Comparison of ENCODE assay signal across 8 cellular contexts in genomic region chr2:165953306-165953654, GRCh38. TPM values are rescaled to one million over a fixed set of nuclear protein-coding genes. Genes with fewer than 3 reads are reported as not detected.
DNase-seq lines count a peak whose midpoint lies in the region; ATAC-seq lines count a peak whose summit lies in the region.

No MANE protein-coding gene starts in this region.

- H3K36me3 ChIP-seq in duodenal mucosa (ENCODE audit: control insufficient read depth in 1 of 2, insufficient read depth in 2 of 2, low read length in 2 of 2): no peaks in the 10 kb centered on the region

- H3K27me3 ChIP-seq in duodenal mucosa (ENCODE audit: control insufficient read depth in 1 of 2, insufficient read depth in 2 of 2, low read length in 2 of 2): no peaks in the 10 kb centered on the region

- H3K36me3 Mint-ChIP-seq in naive thymus-derived CD8-positive, alpha-beta T cell: peaks cover 0 to 12% (median 0%) of the 10 kb centered on the region in 3 donors
- peaks cover 3% of the 10 kb centered on the region for H3K36me3 Mint-ChIP-seq in activated CD4-positive, alpha-beta memory T cell treated with anti-CD3 and anti-CD28 coated beads for 36 hours

- POLR2A ChIA-PET in naive thymus-derived CD8-positive, alpha-beta T cell (lab: Charles Lee): interaction anchor here (0.7 to 1.2 kb wide), 3 partner anchors 8 to 175 kb away, joined by 3 to 6 read pairs (median 3); partner anchors contain the start of gene SCN1A
- POLR2A ChIA-PET in activated CD4-positive, alpha-beta memory T cell treated with anti-CD3 and anti-CD28 coated beads for 36 hours (lab: Charles Lee): interaction anchor here (0.8 to 1.2 kb wide), 3 partner anchors 17 to 175 kb away, joined by 3 read pairs; partner anchors contain the start of gene SCN1A

- no peaks in the 10 kb centered on the region for H3K9me3 ChIP-seq in duodenal mucosa (ENCODE audit: control insufficient read depth in 1 of 2, low read length in 2 of 2)

- intact Hi-C loops in activated CD4-positive, alpha-beta memory T cell treated with anti-CD3 and anti-CD28 coated beads for 36 hours (cut with micrococcal nuclease): loop anchor here (1.0 to 5.0 kb wide), 5 partner anchors 77 to 961 kb away; partner anchors contain the start of gene GALNT3

- peak overlapping the region; percentile 65 to 82 for H3K9ac ChIP-seq in duodenal mucosa (ENCODE audit: low read depth in 1 of 2, low read length in 2 of 2)

- peak; percentile 24 for ATAC-seq in GM18517 (IDR thresholded peaks at IDR 0.05; ENCODE audit: unreplicated experiment)
- peak; percentile 39 for ATAC-seq in HG02759 (IDR thresholded peaks at IDR 0.05; ENCODE audit: unreplicated experiment)
- ATAC-seq in naive thymus-derived CD8-positive, alpha-beta T cell: peak; percentile 44 to 51

- H3K4me3 Mint-ChIP-seq in naive thymus-derived CD8-positive, alpha-beta T cell: no peak overlapping the region
- no peak overlapping the region for H3K4me3 Mint-ChIP-seq in activated CD4-positive, alpha-beta memory T cell treated with anti-CD3 and anti-CD28 coated beads for 36 hours

- CTCF ChIA-PET in activated CD4-positive, alpha-beta memory T cell treated with anti-CD3 and anti-CD28 coated beads for 36 hours (lab: Charles Lee): interaction anchor here (0.8 to 2.1 kb wide), 8 partner anchors 10 to 551 kb away, joined by 3 to 19 read pairs (median 4); partner anchors contain the start of gene SCN1A

- no peaks in the 10 kb centered on the region for H3K27me3 Mint-ChIP-seq in naive thymus-derived CD8-positive, alpha-beta T cell
- no peaks in the 10 kb centered on the region for H3K27me3 Mint-ChIP-seq in activated CD4-positive, alpha-beta memory T cell treated with anti-CD3 and anti-CD28 coated beads for 36 hours

- peak overlapping the region; percentile 70 to 80 for H3K4me3 ChIP-seq in duodenal mucosa (ENCODE audit: low read depth in 1 of 2, low read length in 2 of 2)

- DNase-seq in NCI-H2081 treated with DMSO at 0.1 percent for 48 hours (lab: John Stamatoyannopoulos, UW) (peak; percentile 52), T1000 (lab: John Stamatoyannopoulos, UW) (no peak)
- no peak for DNase-seq in naive thymus-derived CD8-positive, alpha-beta T cell
- DNase-seq in activated CD4-positive, alpha-beta memory T cell treated with anti-CD3 and anti-CD28 coated beads for 36 hours: no peak
- no peak for DNase-seq in activated effector memory CD4-positive, alpha-beta T cell treated with Interleukin-2 at 50 U/mL for 16 hours

- H3K4me1 ChIP-seq in duodenal mucosa (ENCODE audit: control insufficient read depth in 1 of 2, insufficient read depth in 2 of 2, low read length in 2 of 2): peaks cover 7 to 16% of the 10 kb centered on the region in 2 donors

- H3K27ac Mint-ChIP-seq in naive thymus-derived CD8-positive, alpha-beta T cell: no peak overlapping the region
- H3K27ac Mint-ChIP-seq in activated CD4-positive, alpha-beta memory T cell treated with anti-CD3 and anti-CD28 coated beads for 36 hours: no peak overlapping the region

- peak overlapping the region; percentile 58 for H3K27ac ChIP-seq in duodenal mucosa (ENCODE audit: low read depth, low read length)

- H3K4me1 Mint-ChIP-seq in naive thymus-derived CD8-positive, alpha-beta T cell: peaks cover 2 to 25% (median 19%) of the 10 kb centered on the region in 4 donors
- peaks cover 18% of the 10 kb centered on the region for H3K4me1 Mint-ChIP-seq in activated CD4-positive, alpha-beta memory T cell treated with anti-CD3 and anti-CD28 coated beads for 36 hours (ENCODE audit: low read depth)

- no peaks in the 10 kb centered on the region for H3K9me3 Mint-ChIP-seq in naive thymus-derived CD8-positive, alpha-beta T cell
- H3K9me3 Mint-ChIP-seq in activated CD4-positive, alpha-beta memory T cell treated with anti-CD3 and anti-CD28 coated beads for 36 hours: no peaks in the 10 kb centered on the region

RNA-seq across cellular contexts. Expression of gene TTC21B, which starts 0.3 kb away (rescaled TPM):
- 10 to 100 TPM; 32.8 to 34.3 TPM for total RNA-seq in naive thymus-derived CD8-positive, alpha-beta T cell
- 1 to 10 TPM; 5.4 to 7.7 (median 7.1) TPM for polyA plus RNA-seq in naive thymus-derived CD8-positive, alpha-beta T cell
- 10 to 100 TPM; 20.0 to 21.3 TPM for total RNA-seq in activated CD4-positive, alpha-beta memory T cell treated with anti-CD3 and anti-CD28 coated beads for 36 hours
